ENCODE assay signal across 8 cellular contexts in genomic region chr16:10964039-10964890, GRCh38. TPM values are rescaled to one million over a fixed set of nuclear protein-coding genes. Genes with fewer than 3 reads are reported as not detected.
DNase-seq lines count a peak whose midpoint lies in the region; ATAC-seq lines count a peak whose summit lies in the region.

No MANE protein-coding gene starts in this region.

- H3K27me3 Mint-ChIP-seq in activated CD4-positive, alpha-beta memory T cell treated with anti-CD3 and anti-CD28 coated beads for 36 hours = no peaks in the 10 kb centered on the region
- H3K27me3 Mint-ChIP-seq in dendritic cell treated with granulocyte-macrophage colony-stimulating factor and Interleukin-4, amounts not matched to agents 40 ng/mL and 50 ng/mL, for 4 days = no peaks in the 10 kb centered on the region

- intact Hi-C loops in activated CD4-positive, alpha-beta memory T cell treated with anti-CD3 and anti-CD28 coated beads for 36 hours (cut with micrococcal nuclease) = loop anchor here (1.0 to 10.0 kb wide), 9 partner anchors 24 to 1121 kb away; partner anchors contain the start of gene SNN
- intact Hi-C loops in dendritic cell treated with granulocyte-macrophage colony-stimulating factor and Interleukin-4, amounts not matched to agents 40 ng/mL and 50 ng/mL, for 4 days (cut with micrococcal nuclease) = loop anchor here (5.0 to 10.0 kb wide), 3 partner anchors 391 to 758 kb away; no protein-coding TSS in a partner anchor

- peaks cover 77% of the 10 kb centered on the region for H3K4me1 Mint-ChIP-seq in activated CD4-positive, alpha-beta memory T cell treated with anti-CD3 and anti-CD28 coated beads for 36 hours (ENCODE audit: low read depth)
- peaks cover 53% of the 10 kb centered on the region for H3K4me1 Mint-ChIP-seq in dendritic cell treated with granulocyte-macrophage colony-stimulating factor and Interleukin-4, amounts not matched to agents 40 ng/mL and 50 ng/mL, for 4 days (ENCODE audit: low read depth)

- DNase-seq in NCI-H446 (lab: John Stamatoyannopoulos, UW) = peak; percentile 38 to 79
- DNase-seq in NCI-H446 treated with DMSO at 0.1 percent for 48 hours (lab: John Stamatoyannopoulos, UW) = no peak
- DNase-seq in NCI-H748 treated with DMSO at 0.1 percent for 48 hours (lab: John Stamatoyannopoulos, UW) = peak; percentile 53
- DNase-seq in activated CD4-positive, alpha-beta memory T cell treated with anti-CD3 and anti-CD28 coated beads for 36 hours = peak; percentile 93
- peak; percentile 90 for DNase-seq in medulla oblongata (ENCODE audit: extremely low spot score)
- DNase-seq in stimulated activated CD8-positive, alpha-beta memory T cell treated with anti-CD3 and anti-CD28 coated beads, Interleukin-15, amount 100 ng/mL, for 1 hour (ENCODE audit: low read depth) = peak; percentile 65

- H3K27ac Mint-ChIP-seq in activated CD4-positive, alpha-beta memory T cell treated with anti-CD3 and anti-CD28 coated beads for 36 hours = peak overlapping the region; percentile 98
- H3K27ac Mint-ChIP-seq in dendritic cell treated with granulocyte-macrophage colony-stimulating factor and Interleukin-4, amounts not matched to agents 40 ng/mL and 50 ng/mL, for 4 days = peak overlapping the region; percentile 73

- peak overlapping the region; percentile 60 for H3K4me3 Mint-ChIP-seq in activated CD4-positive, alpha-beta memory T cell treated with anti-CD3 and anti-CD28 coated beads for 36 hours
- H3K4me3 Mint-ChIP-seq in dendritic cell treated with granulocyte-macrophage colony-stimulating factor and Interleukin-4, amounts not matched to agents 40 ng/mL and 50 ng/mL, for 4 days = no peak overlapping the region

- POLR2A ChIA-PET in activated CD4-positive, alpha-beta memory T cell treated with anti-CD3 and anti-CD28 coated beads for 36 hours (lab: Charles Lee) = interaction anchor here (0.7 to 5.8 kb wide), 29 partner anchors 8 to 621 kb away, joined by 3 to 93 read pairs (median 7); partner anchors contain the start of gene SOCS1

- H3K9me3 Mint-ChIP-seq in activated CD4-positive, alpha-beta memory T cell treated with anti-CD3 and anti-CD28 coated beads for 36 hours = peaks cover 12% of the 10 kb centered on the region
- H3K9me3 Mint-ChIP-seq in dendritic cell treated with granulocyte-macrophage colony-stimulating factor and Interleukin-4, amounts not matched to agents 40 ng/mL and 50 ng/mL, for 4 days = no peaks in the 10 kb centered on the region

- peak; percentile 40 for ATAC-seq in HG03432 (IDR thresholded peaks at IDR 0.05; ENCODE audit: unreplicated experiment)

- H3K36me3 Mint-ChIP-seq in activated CD4-positive, alpha-beta memory T cell treated with anti-CD3 and anti-CD28 coated beads for 36 hours = peaks cover 44% of the 10 kb centered on the region
- peaks cover 78% of the 10 kb centered on the region for H3K36me3 Mint-ChIP-seq in dendritic cell treated with granulocyte-macrophage colony-stimulating factor and Interleukin-4, amounts not matched to agents 40 ng/mL and 50 ng/mL, for 4 days (ENCODE audit: low read depth)

- CTCF ChIA-PET in activated CD4-positive, alpha-beta memory T cell treated with anti-CD3 and anti-CD28 coated beads for 36 hours (lab: Charles Lee) = interaction anchor here (0.6 to 6.5 kb wide), 68 partner anchors 8 to 754 kb away, joined by 3 to 118 read pairs (median 5); partner anchors contain the start of genes DEXI and SOCS1

RNA-seq across cellular contexts. Expression of gene CLEC16A, which starts 19.9 kb away (rescaled TPM):
- 10 to 100 TPM; 25.5 to 26.7 TPM for total RNA-seq in activated CD4-positive, alpha-beta memory T cell treated with anti-CD3 and anti-CD28 coated beads for 36 hours

RNA-seq across cellular contexts. Expression of gene DEXI, which starts 22.0 kb away (rescaled TPM):
- total RNA-seq in activated CD4-positive, alpha-beta memory T cell treated with anti-CD3 and anti-CD28 coated beads for 36 hours = 10 to 100 TPM; 35.1 to 38.2 TPM
